ENCODE assay signal across 8 cellular contexts in genomic region chrX:14872355-14872754, GRCh38. TPM values are rescaled to one million over a fixed set of nuclear protein-coding genes. Genes with fewer than 3 reads are reported as not detected.
DNase-seq lines count a peak whose midpoint lies in the region; ATAC-seq and TF ChIP-seq lines count a peak whose summit lies in the region.

No MANE protein-coding gene starts in this region.

- no peak overlapping the region for H3K27ac Mint-ChIP-seq in memory B cell

- no peaks in the 10 kb centered on the region for H3K4me1 ChIP-seq in A673 (ENCODE audit: insufficient read depth, low read length, poor library complexity, severe bottlenecking)
- H3K4me1 ChIP-seq in HAP-1: peaks cover 9% of the 10 kb centered on the region
- peaks cover 9% of the 10 kb centered on the region for H3K4me1 ChIP-seq in adipocyte (ENCODE audit: control insufficient read depth, insufficient read depth, low read length)

- no peak for ATAC-seq in memory B cell (ENCODE audit: low read depth)
- ATAC-seq in GM19023 (IDR thresholded peaks at IDR 0.05; ENCODE audit: unreplicated experiment): no peak
- no peak for ATAC-seq in GM19455 (IDR thresholded peaks at IDR 0.05; ENCODE audit: unreplicated experiment)
- no peak for ATAC-seq in HG02970 (IDR thresholded peaks at IDR 0.05; ENCODE audit: low FRiP score, unreplicated experiment)
- no peak for ATAC-seq in GM21528 (IDR thresholded peaks at IDR 0.05; ENCODE audit: low FRiP score, unreplicated experiment)

- DNase-seq in A673 (ENCODE audit: low spot score) (no peak), HAP-1 (ENCODE audit: low spot score in 2 of 2) (peak in 1 of 2 experiments; percentile 34), adipocyte (ENCODE audit: low read depth) (no peak), memory B cell (ENCODE audit: low spot score in 2 of 2) (no peak)

- H3K9ac ChIP-seq in adipocyte (ENCODE audit: low read length): peak overlapping the region; percentile 75

- POLR2A ChIA-PET in A673 (lab: Charles Lee; ENCODE audit: low non-redundant PET): no interaction called here

- peaks cover 1% of the 10 kb centered on the region for H3K9me3 Mint-ChIP-seq in memory B cell

- no peak for TF ChIP-seq CTCF in A673 (conservative IDR thresholded peaks at IDR 0.05; ENCODE audit: low read depth, low read length)

- H3K4me3 ChIP-seq in A673 (ENCODE audit: low read depth, low read length, poor library complexity, severe bottlenecking): peak overlapping the region; percentile 62
- H3K4me3 ChIP-seq in HAP-1: peak overlapping the region; percentile 88
- peak overlapping the region; percentile 84 for H3K4me3 ChIP-seq in adipocyte (ENCODE audit: low read length)

- H3K27me3 ChIP-seq in A673 (replicated peaks; ENCODE audit: insufficient read depth, low read depth, low read length, poor library complexity) (no peaks in the 10 kb centered on the region), HAP-1 (ENCODE audit: low read depth) (no peaks in the 10 kb centered on the region), adipocyte (replicated peaks; ENCODE audit: control insufficient read depth, insufficient read depth, low read length) (no peaks in the 10 kb centered on the region)

- H3K9me3 ChIP-seq in A673 (ENCODE audit: low read depth, low read length, poor library complexity, severe bottlenecking) (peaks cover 7% of the 10 kb centered on the region), HAP-1 (no peaks in the 10 kb centered on the region), adipocyte (ENCODE audit: control insufficient read depth, low read length) (peaks cover 7% of the 10 kb centered on the region)

- H3K4me3 Mint-ChIP-seq in memory B cell: peak overlapping the region; percentile 88

- H3K36me3 ChIP-seq in A673 (ENCODE audit: insufficient read depth, low read length, poor library complexity, severe bottlenecking) (peaks cover 8% of the 10 kb centered on the region), HAP-1 (replicated peaks) (peaks cover 12% of the 10 kb centered on the region), adipocyte (ENCODE audit: control insufficient read depth, insufficient read depth, low read length, severe bottlenecking) (peaks cover 4% of the 10 kb centered on the region)

- H3K27ac ChIP-seq in A673 (ENCODE audit: low read depth, low read length, poor library complexity, severe bottlenecking): peak overlapping the region; percentile 67

- no TSS peak for BruUV-seq in A673 (replicated peaks; lab: Mats Ljungman, UMichigan)

- peaks cover 11% of the 10 kb centered on the region for H3K36me3 Mint-ChIP-seq in memory B cell

- in situ Hi-C loops in HAP-1 (cut with MboI; ENCODE audit: low sequenced_read_pairs): no loop called here

- CTCF ChIA-PET in A673 (lab: Charles Lee): no interaction called here

- no peaks in the 10 kb centered on the region for H3K27me3 Mint-ChIP-seq in memory B cell

- intact Hi-C loops in A673 (cut with micrococcal nuclease; ENCODE audit: unreplicated experiment): no loop called here

- H3K4me1 Mint-ChIP-seq in memory B cell: peaks cover 2% of the 10 kb centered on the region

RNA-seq across cellular contexts. Expression of gene FANCB, which starts 0.5 kb away (rescaled TPM):
- 16.8 and 17.4 TPM in 2 replicates for total RNA-seq in A673 (2021)

RNA-seq across cellular contexts. Expression of gene MOSPD2, which starts 0.9 kb away (rescaled TPM):
- total RNA-seq in A673 (2021): 7.7 and 11.5 TPM in 2 replicates
